8 cellular contexts compared by ENCODE assay signal in the genomic region with DNA sequence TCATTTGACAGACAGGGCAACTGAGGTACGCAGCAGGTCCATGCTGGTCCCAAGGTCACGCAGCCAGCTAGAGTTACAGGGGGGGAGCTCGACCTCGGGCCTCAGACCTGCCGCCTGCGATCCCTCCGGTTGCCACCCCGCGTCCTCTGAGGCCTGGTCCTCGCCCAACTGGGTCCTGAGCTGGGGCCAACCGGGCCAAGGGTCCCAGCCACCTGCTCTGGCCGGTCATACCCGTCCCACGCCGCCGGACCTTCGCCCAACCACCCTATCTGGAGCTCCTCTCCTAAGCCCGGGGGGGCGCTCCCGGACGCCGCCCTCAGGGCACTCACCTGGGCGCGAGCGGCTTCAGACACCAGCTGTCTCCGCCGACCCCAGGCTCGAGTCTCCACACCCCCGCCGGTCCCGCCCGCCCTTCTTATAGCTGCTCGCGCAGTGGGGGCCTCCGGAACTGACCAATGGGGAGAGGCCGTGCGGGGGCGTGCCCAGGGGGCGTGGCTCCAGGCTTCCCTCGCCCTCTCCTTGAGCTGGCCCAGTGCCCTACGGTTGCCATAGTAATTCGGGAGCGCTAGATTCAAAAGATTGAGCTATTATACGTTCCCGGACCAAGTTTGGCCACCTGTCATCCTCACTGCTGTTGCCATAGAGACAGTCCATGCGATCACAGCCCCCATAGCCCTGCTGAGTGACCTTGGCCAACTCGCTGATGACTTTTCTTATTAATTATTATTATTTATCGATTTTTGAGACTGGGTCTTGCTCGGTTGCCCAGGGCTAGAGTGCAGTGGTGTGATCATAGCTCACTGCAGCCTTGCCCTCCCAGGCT. TPM values are rescaled to one million over a fixed set of nuclear protein-coding genes. Genes with fewer than 3 reads are reported as not detected.
A peak's percentile ranks its signal among the peaks of the same experiment; 100 is the strongest.
DNase-seq lines count a peak whose midpoint lies in the region; ATAC-seq, FAIRE-seq and TF ChIP-seq lines count a peak whose summit lies in the region.

A gene with protein sequence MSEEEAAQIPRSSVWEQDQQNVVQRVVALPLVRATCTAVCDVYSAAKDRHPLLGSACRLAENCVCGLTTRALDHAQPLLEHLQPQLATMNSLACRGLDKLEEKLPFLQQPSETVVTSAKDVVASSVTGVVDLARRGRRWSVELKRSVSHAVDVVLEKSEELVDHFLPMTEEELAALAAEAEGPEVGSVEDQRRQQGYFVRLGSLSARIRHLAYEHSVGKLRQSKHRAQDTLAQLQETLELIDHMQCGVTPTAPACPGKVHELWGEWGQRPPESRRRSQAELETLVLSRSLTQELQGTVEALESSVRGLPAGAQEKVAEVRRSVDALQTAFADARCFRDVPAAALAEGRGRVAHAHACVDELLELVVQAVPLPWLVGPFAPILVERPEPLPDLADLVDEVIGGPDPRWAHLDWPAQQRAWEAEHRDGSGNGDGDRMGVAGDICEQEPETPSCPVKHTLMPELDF (minus strand): TSS at position 389 of the 823 bp plus-strand sequence. CDS start 1,150 bp downstream, outside the sequence.

- H3K4me1 Mint-ChIP-seq in activated CD8-positive, alpha-beta T cell treated with anti-CD3 and anti-CD28 coated beads for 36 hours (ENCODE audit: low read depth): peaks cover 10% of the 10 kb centered on the region
- peaks cover 4% of the 10 kb centered on the region for H3K4me1 Mint-ChIP-seq in endothelial cell (ENCODE audit: unreplicated experiment)
- peaks cover 14% of the 10 kb centered on the region for H3K4me1 Mint-ChIP-seq in stimulated activated memory B cell treated with anti-CD40 and anti-IgM and Interleukin-4, amounts not matched to agents 10 μg/mL and 1 μg/mL and 100 μg/mL, for 72 hours

- H3K4me3 ChIP-seq in mesodermal cell (ENCODE audit: extremely low read depth, insufficient read depth, low read length, poor library complexity, severe bottlenecking): peak within 1 kb of the TSS; percentile 11

- H3K27ac ChIP-seq in mesodermal cell (ENCODE audit: low read depth, low read length, severe bottlenecking): no peak within 1 kb of the TSS

- no peaks in the 10 kb centered on the region for H3K9me3 ChIP-seq in mesodermal cell (ENCODE audit: control insufficient read depth, low read length)

- H3K36me3 Mint-ChIP-seq in activated CD8-positive, alpha-beta T cell treated with anti-CD3 and anti-CD28 coated beads for 36 hours (ENCODE audit: low read depth): no peaks in the 10 kb centered on the region
- H3K36me3 Mint-ChIP-seq in endothelial cell (ENCODE audit: low read depth, unreplicated experiment): no peaks in the 10 kb centered on the region
- H3K36me3 Mint-ChIP-seq in stimulated activated memory B cell treated with anti-CD40 and anti-IgM and Interleukin-4, amounts not matched to agents 10 μg/mL and 1 μg/mL and 100 μg/mL, for 72 hours: no peaks in the 10 kb centered on the region

- no peaks in the 10 kb centered on the region for H3K9me3 Mint-ChIP-seq in activated CD8-positive, alpha-beta T cell treated with anti-CD3 and anti-CD28 coated beads for 36 hours
- H3K9me3 Mint-ChIP-seq in endothelial cell (ENCODE audit: unreplicated experiment): no peaks in the 10 kb centered on the region
- no peaks in the 10 kb centered on the region for H3K9me3 Mint-ChIP-seq in stimulated activated memory B cell treated with anti-CD40 and anti-IgM and Interleukin-4, amounts not matched to agents 10 μg/mL and 1 μg/mL and 100 μg/mL, for 72 hours

- H3K4me3 Mint-ChIP-seq in activated CD8-positive, alpha-beta T cell treated with anti-CD3 and anti-CD28 coated beads for 36 hours: no peak within 1 kb of the TSS
- H3K4me3 Mint-ChIP-seq in endothelial cell (ENCODE audit: unreplicated experiment): no peak within 1 kb of the TSS
- no peak within 1 kb of the TSS for H3K4me3 Mint-ChIP-seq in stimulated activated memory B cell treated with anti-CD40 and anti-IgM and Interleukin-4, amounts not matched to agents 10 μg/mL and 1 μg/mL and 100 μg/mL, for 72 hours

- H3K27ac Mint-ChIP-seq in activated CD8-positive, alpha-beta T cell treated with anti-CD3 and anti-CD28 coated beads for 36 hours: no peak within 1 kb of the TSS
- peak within 1 kb of the TSS; percentile 64 for H3K27ac Mint-ChIP-seq in endothelial cell (ENCODE audit: unreplicated experiment)
- no peak within 1 kb of the TSS for H3K27ac Mint-ChIP-seq in stimulated activated memory B cell treated with anti-CD40 and anti-IgM and Interleukin-4, amounts not matched to agents 10 μg/mL and 1 μg/mL and 100 μg/mL, for 72 hours

- POLR2A ChIA-PET in activated CD8-positive, alpha-beta T cell treated with anti-CD3 and anti-CD28 coated beads for 36 hours (lab: Charles Lee): interaction anchor here (0.6 to 1.9 kb wide), 3 partner anchors 12 to 31 kb away, joined by 3 to 5 read pairs (median 4); no protein-coding TSS in a partner anchor

- no peak for TF ChIP-seq CTCF in activated CD8-positive, alpha-beta T cell treated with anti-CD3 and anti-CD28 coated beads for 36 hours (IDR thresholded peaks at IDR 0.05)
- TF ChIP-seq CTCF in endothelial cell (IDR thresholded peaks at IDR 0.05; ENCODE audit: unreplicated experiment): no peak

- no peaks in the 10 kb centered on the region for H3K36me3 ChIP-seq in mesodermal cell (ENCODE audit: control insufficient read depth, insufficient read depth, low read length)

- H3K4me1 ChIP-seq in mesodermal cell (ENCODE audit: control insufficient read depth, insufficient read depth, low read length, poor library complexity, severe bottlenecking): no peaks in the 10 kb centered on the region

- intact Hi-C loops in activated CD8-positive, alpha-beta T cell treated with anti-CD3 and anti-CD28 coated beads for 36 hours (cut with micrococcal nuclease): no loop called here

- CTCF ChIA-PET in activated CD8-positive, alpha-beta T cell treated with anti-CD3 and anti-CD28 coated beads for 36 hours (lab: Charles Lee): interaction anchor here (0.7 to 3.4 kb wide), 6 partner anchors 11 to 101 kb away, joined by 3 to 39 read pairs (median 6); partner anchors contain the start of gene SEMA6B

- peaks cover 12% of the 10 kb centered on the region for H3K27me3 Mint-ChIP-seq in activated CD8-positive, alpha-beta T cell treated with anti-CD3 and anti-CD28 coated beads for 36 hours
- H3K27me3 Mint-ChIP-seq in endothelial cell (ENCODE audit: unreplicated experiment): peaks cover 3% of the 10 kb centered on the region
- peaks cover 88% of the 10 kb centered on the region for H3K27me3 Mint-ChIP-seq in stimulated activated memory B cell treated with anti-CD40 and anti-IgM and Interleukin-4, amounts not matched to agents 10 μg/mL and 1 μg/mL and 100 μg/mL, for 72 hours

- FAIRE-seq in GM19239 (lab: Jason Lieb, UNC): no peak

- DNase-seq in GM19239 (ENCODE audit: insufficient read length, low spot score) (peak; percentile 40), NCI-H2227 (lab: John Stamatoyannopoulos, UW; ENCODE audit: unreplicated experiment) (peak; percentile 95), endothelial cell (ENCODE audit: low spot score) (peak; percentile 77), epidermal melanocyte (ENCODE audit: insufficient read length, low spot score) (no peak)
- peak; percentile 70 for DNase-seq in activated CD8-positive, alpha-beta T cell treated with anti-CD3 and anti-CD28 coated beads for 36 hours

- ATAC-seq in activated CD8-positive, alpha-beta T cell treated with anti-CD3 and anti-CD28 coated beads for 36 hours: peak; percentile 80
- ATAC-seq in stimulated activated memory B cell treated with anti-CD40 and anti-IgM and Interleukin-4, amounts not matched to agents 10 μg/mL and 1 μg/mL and 100 μg/mL, for 72 hours: peak; percentile 51
- no peak for ATAC-seq in GM18909 (IDR thresholded peaks at IDR 0.05; ENCODE audit: poor library complexity, unreplicated experiment)

- 5 to 14% methylated on average over 40 to 44 of the region's 49 CpGs for WGBS in mesodermal cell (ENCODE audit: insufficient coverage in 2 of 2), 2 experiments

RNA-seq across cellular contexts. Expression of the gene that starts here (rescaled TPM):
- under 1 TPM in 1 of 2 experiments, not detected in 1; 0.27 TPM for total RNA-seq in activated CD8-positive, alpha-beta T cell treated with anti-CD3 and anti-CD28 coated beads for 36 hours
- total RNA-seq in endothelial cell (ENCODE audit: unreplicated experiment): 0.64 TPM
- 0.41 TPM for polyA plus RNA-seq in mesodermal cell (2013, experiment 1 of 2)
- polyA plus RNA-seq in mesodermal cell (2013, experiment 2 of 2): 0.20 TPM

Comparison
In these comparisons a context has a peak if more than half of its experiments do, and no peak if none do; other contexts are left out.
1. Peak in DNase-seq and ATAC-seq in activated CD8-positive, alpha-beta T cell treated with anti-CD3 and anti-CD28 coated beads for 36 hours; RNA of the gene not detected or under 1 TPM.
2. Peak in DNase-seq in endothelial cell; RNA of the gene not detected or under 1 TPM.